ENCODE assay signal across 16 cellular contexts in the genomic region with DNA sequence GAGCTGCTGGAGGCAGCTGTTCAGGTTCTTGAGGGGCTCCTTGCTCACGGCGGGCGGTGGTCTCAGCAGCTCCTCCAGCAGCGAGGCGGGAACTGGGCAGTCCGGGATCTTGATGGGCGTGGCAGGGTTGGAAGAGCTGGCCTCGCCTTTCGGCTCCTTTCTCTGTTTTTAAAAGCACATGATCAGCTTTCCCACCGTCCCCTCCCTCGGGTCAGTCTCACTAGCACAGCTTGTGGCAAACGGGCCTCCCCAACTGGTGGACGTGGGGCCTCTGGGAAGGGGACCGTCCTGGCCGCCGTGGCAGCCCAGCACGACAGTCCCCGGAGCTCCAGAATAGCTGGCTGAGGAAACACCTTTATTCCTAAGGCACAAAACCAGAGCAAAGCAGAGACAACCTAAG.
"Had no signal": no experiment of that assay in that cellular context is flagged by ENCODE, and none has a peak within 500 bp of the region (broad histone marks: within the 10 kb centered on the region; RNA-seq: fewer than 3 reads in every experiment).

No MANE protein-coding gene starts in this region.

- H3K27me3 ChIP-seq: heart left ventricle, ovary, right lobe of liver, spleen, stomach, thyroid gland, uterus had no signal

- H3K36me3 ChIP-seq: ovary, uterus had no signal

- ATAC-seq: heart left ventricle, right lobe of liver had no signal

- H3K27me3 Mint-ChIP-seq: activated CD4-positive, alpha-beta T cell treated with anti-CD3 and anti-CD28 coated beads, Interleukin-2, amount 10 ng/mL, durations not matched to agents 7 days and 5 days had no signal

- DNase-seq: activated CD4-positive, alpha-beta T cell treated with anti-CD3 and anti-CD28 coated beads, Interleukin-2, amount 10 ng/mL, durations not matched to agents 7 days and 5 days; activated CD4-positive, CD25-positive, alpha-beta regulatory T cell; activated T-cell treated with anti-CD3 and anti-CD28 coated beads for 4 hours; endodermal cell; immature natural killer cell; mesendoderm; nephron progenitor cell; ovary; right lobe of liver; spleen; stomach; thyroid gland; uterus had no signal

- H3K4me1 Mint-ChIP-seq: endodermal cell had no signal

- H3K4me3 Mint-ChIP-seq: activated CD4-positive, alpha-beta T cell treated with anti-CD3 and anti-CD28 coated beads, Interleukin-2, amount 10 ng/mL, durations not matched to agents 7 days and 5 days; endodermal cell; immature natural killer cell; nephron progenitor cell; T-helper 2 cell treated with Interferon-gamma antibody and Interleukin-4, amounts not matched to agents 5 μg/mL and 100 μg/mL, for 36 hours had no signal

- H3K27ac ChIP-seq: heart left ventricle, right lobe of liver, stomach, thyroid gland, uterus had no signal

- H3K4me1 ChIP-seq: right lobe of liver, thyroid gland, uterus had no signal

- H3K9me3 ChIP-seq: heart left ventricle, ovary, right lobe of liver, spleen, stomach, thyroid gland, uterus had no signal

- H3K27ac Mint-ChIP-seq: activated T-helper 2 cell treated with anti-CD3 and anti-CD28 coated beads, Interferon-gamma antibody, Interleukin-2, Interleukin-4, amounts not matched to agents 10 μg/mL and 5 μg/mL and 100 μg/mL, durations not matched to agents 14 hours and 24 hours and 36 hours; endodermal cell; T-helper 2 cell treated with Interferon-gamma antibody and Interleukin-4, amounts not matched to agents 5 μg/mL and 100 μg/mL, for 36 hours had no signal

- H3K4me3 ChIP-seq: heart left ventricle, ovary, right lobe of liver, spleen, stomach, thyroid gland, uterus had no signal

- H3K9me3 Mint-ChIP-seq: activated CD4-positive, alpha-beta T cell treated with anti-CD3 and anti-CD28 coated beads, Interleukin-2, amount 10 ng/mL, durations not matched to agents 7 days and 5 days; activated T-helper 2 cell treated with anti-CD3 and anti-CD28 coated beads, Interferon-gamma antibody, Interleukin-2, Interleukin-4, amounts not matched to agents 10 μg/mL and 5 μg/mL and 100 μg/mL, durations not matched to agents 14 hours and 24 hours and 36 hours; endodermal cell; immature natural killer cell; nephron progenitor cell; T-helper 2 cell treated with Interferon-gamma antibody and Interleukin-4, amounts not matched to agents 5 μg/mL and 100 μg/mL, for 36 hours had no signal
